23 cellular contexts compared by ENCODE assay signal in the genomic region with DNA sequence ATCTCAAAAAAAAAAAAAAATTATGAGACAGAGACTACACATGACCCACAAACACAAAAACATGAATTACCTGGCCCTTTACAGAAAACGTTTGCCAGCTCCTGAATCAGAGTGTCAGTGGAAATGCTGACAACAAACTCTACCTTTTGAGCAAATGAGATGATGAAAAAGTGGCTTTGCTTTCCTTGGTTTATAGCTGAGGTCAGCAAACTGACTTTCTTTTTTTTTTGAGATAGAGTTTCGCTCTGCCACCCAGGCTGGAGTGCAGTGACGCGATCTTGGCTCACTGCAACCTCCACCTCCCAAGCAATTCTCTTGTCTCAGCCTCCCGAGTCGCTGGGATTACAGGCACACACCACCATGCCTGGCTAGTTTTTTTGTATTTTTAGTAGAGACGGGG.
"Had no signal": no experiment of that assay in that cellular context is flagged by ENCODE, and none has a peak within 500 bp of the region (broad histone marks: within the 10 kb centered on the region; RNA-seq: fewer than 3 reads in every experiment).

No MANE protein-coding gene starts in this region.

- H3K4me1 ChIP-seq: body of pancreas, pancreas, upper lobe of right lung had no signal

- H3K27ac Mint-ChIP-seq: activated B cell treated with CpG ODN at 0.5 μM for 24 hours; activated CD4-positive, alpha-beta T cell treated with anti-CD3 and anti-CD28 coated beads for 36 hours; activated naive CD8-positive, alpha-beta T cell treated with anti-CD3 and anti-CD28 coated beads, Interleukin-2, amount 10 ng/mL, durations not matched to agents 7 days and 5 days; dendritic cell treated with granulocyte-macrophage colony-stimulating factor and Interleukin-4, amounts not matched to agents 40 ng/mL and 50 ng/mL, for 4 days; nephron progenitor cell; stimulated activated naive B cell treated with anti-CD40 and anti-IgM and Interleukin-4, amounts not matched to agents 10 μg/mL and 1 μg/mL and 100 μg/mL, for 72 hours; T-helper 1 cell treated with Interleukin-12 subunit alpha and Interleukin-12 subunit beta and Interleukin-4 antibody, amounts not matched to agents 30 μg/mL and 1 μg/mL, for 36 hours had no signal

- H3K9me3 ChIP-seq: body of pancreas, pancreas, upper lobe of right lung had no signal

- H3K9me3 Mint-ChIP-seq: activated B cell treated with CpG ODN at 0.5 μM for 24 hours; activated naive CD4-positive, alpha-beta T cell treated with anti-CD3 and anti-CD28 coated beads for 36 hours; activated naive CD8-positive, alpha-beta T cell treated with anti-CD3 and anti-CD28 coated beads, Interleukin-2, amount 10 ng/mL, durations not matched to agents 7 days and 5 days; dendritic cell treated with granulocyte-macrophage colony-stimulating factor and Interleukin-4, amounts not matched to agents 40 ng/mL and 50 ng/mL, for 4 days; T-helper 1 cell treated with Interleukin-12 subunit alpha and Interleukin-12 subunit beta and Interleukin-4 antibody, amounts not matched to agents 30 μg/mL and 1 μg/mL, for 36 hours had no signal

- DNase-seq: activated B cell treated with CpG ODN at 0.5 μM for 24 hours; activated CD4-positive, alpha-beta T cell treated with anti-CD3 and anti-CD28 coated beads for 36 hours; activated CD4-positive, alpha-beta T cell treated with anti-CD3 and anti-CD28 coated beads, Interleukin-2, amount 50 U/mL, for 4 hours; activated effector memory CD4-positive, alpha-beta T cell treated with Interleukin-2 at 50 U/mL for 16 hours; activated naive CD4-positive, alpha-beta T cell treated with anti-CD3 and anti-CD28 coated beads for 36 hours; activated naive CD8-positive, alpha-beta T cell treated with anti-CD3 and anti-CD28 coated beads, Interleukin-2, amount 10 ng/mL, durations not matched to agents 7 days and 5 days; activated T-cell treated with anti-CD3 and anti-CD28 coated beads, Interleukin-2, amount 50 U/mL, for 48 hours; amniotic stem cell; body of pancreas; effector CD4-positive, alpha-beta T cell; erythroblast; islet precursor cell; left cardiac atrium; midbrain; nephron progenitor cell; pancreas; stimulated activated CD4-positive, alpha-beta T cell treated with anti-CD3 and anti-CD28 coated beads, Interleukin-2, amount 100 ng/mL, for 48 hours; stimulated activated CD8-positive, alpha-beta memory T cell treated with anti-CD3 and anti-CD28 coated beads, Interleukin-4, amount 100 ng/mL, for 48 hours; stimulated activated naive B cell treated with anti-CD40 and anti-IgM and Interleukin-4, amounts not matched to agents 10 μg/mL and 1 μg/mL and 100 μg/mL, for 72 hours; upper lobe of right lung had no signal

- H3K4me1 Mint-ChIP-seq: activated B cell treated with CpG ODN at 0.5 μM for 24 hours; activated naive CD8-positive, alpha-beta T cell treated with anti-CD3 and anti-CD28 coated beads, Interleukin-2, amount 10 ng/mL, durations not matched to agents 7 days and 5 days; stimulated activated naive B cell treated with anti-CD40 and anti-IgM and Interleukin-4, amounts not matched to agents 10 μg/mL and 1 μg/mL and 100 μg/mL, for 72 hours had no signal

- H3K27me3 Mint-ChIP-seq: activated B cell treated with CpG ODN at 0.5 μM for 24 hours; activated CD4-positive, alpha-beta T cell treated with anti-CD3 and anti-CD28 coated beads for 36 hours; dendritic cell treated with granulocyte-macrophage colony-stimulating factor and Interleukin-4, amounts not matched to agents 40 ng/mL and 50 ng/mL, for 4 days; stimulated activated naive B cell treated with anti-CD40 and anti-IgM and Interleukin-4, amounts not matched to agents 10 μg/mL and 1 μg/mL and 100 μg/mL, for 72 hours had no signal

- H3K27ac ChIP-seq: body of pancreas, cardiac muscle cell, pancreas, upper lobe of right lung had no signal

- H3K4me3 Mint-ChIP-seq: activated B cell treated with CpG ODN at 0.5 μM for 24 hours; activated CD4-positive, alpha-beta T cell treated with anti-CD3 and anti-CD28 coated beads for 36 hours; activated naive CD4-positive, alpha-beta T cell treated with anti-CD3 and anti-CD28 coated beads for 36 hours; activated naive CD8-positive, alpha-beta T cell treated with anti-CD3 and anti-CD28 coated beads, Interleukin-2, amount 10 ng/mL, durations not matched to agents 7 days and 5 days; dendritic cell treated with granulocyte-macrophage colony-stimulating factor and Interleukin-4, amounts not matched to agents 40 ng/mL and 50 ng/mL, for 4 days; nephron progenitor cell; stimulated activated naive B cell treated with anti-CD40 and anti-IgM and Interleukin-4, amounts not matched to agents 10 μg/mL and 1 μg/mL and 100 μg/mL, for 72 hours; T-helper 1 cell treated with Interleukin-12 subunit alpha and Interleukin-12 subunit beta and Interleukin-4 antibody, amounts not matched to agents 30 μg/mL and 1 μg/mL, for 36 hours had no signal

- H3K27me3 ChIP-seq: body of pancreas, cardiac muscle cell, pancreas, upper lobe of right lung had no signal

- H3K4me3 ChIP-seq: body of pancreas, cardiac muscle cell, pancreas, upper lobe of right lung had no signal

- ATAC-seq: activated CD4-positive, alpha-beta T cell treated with anti-CD3 and anti-CD28 coated beads for 36 hours; body of pancreas; left cardiac atrium; pancreas; stimulated activated naive B cell treated with anti-CD40 and anti-IgM and Interleukin-4, amounts not matched to agents 10 μg/mL and 1 μg/mL and 100 μg/mL, for 72 hours; upper lobe of right lung had no signal
